Comparison of ENCODE assay signal across 8 cellular contexts in genomic region chr19:52786464-52787354, GRCh38. TPM values are rescaled to one million over a fixed set of nuclear protein-coding genes. Genes with fewer than 3 reads are reported as not detected.
DNase-seq lines count a peak whose midpoint lies in the region; ATAC-seq and TF ChIP-seq lines count a peak whose summit lies in the region.
"Not testable (repeated sequence)": the region's sequence is repeated elsewhere in the genome, so short reads cannot be mapped to it uniquely, and the experiment has no call there.

Gene ZNF600 (minus strand): TSS chr19:52786791. CDS start chr19:52778888, 7,903 bp downstream.

- TF ChIP-seq CTCF in BE2C (IDR thresholded peaks at IDR 0.05; ENCODE audit: low read depth, low read length), result not testable (repeated sequence)
- TF ChIP-seq CTCF in right lobe of liver (IDR thresholded peaks at IDR 0.05), result peak in 3 of 4 donors; percentile 20 to 29 (median 27)

- not testable (repeated sequence) for H3K27ac ChIP-seq in right lobe of liver

- TF ChIP-seq POLR2A in GM19193 (IDR thresholded peaks at IDR 0.05; ENCODE audit: extremely low read depth, insufficient read depth, insufficient read length), result peak; percentile 67
- TF ChIP-seq POLR2A in right lobe of liver (IDR thresholded peaks at IDR 0.05), result peak; percentile 53

- H3K27me3 ChIP-seq in BE2C, right lobe of liver: not testable (repeated sequence)

- WGBS in right lobe of liver (ENCODE audit: insufficient coverage, low coverage, low lambda C conversion rate, missing lambda C conversion rate), result 2% methylated on average over 38 of the region's 47 CpGs

- H3K4me1 ChIP-seq in BE2C, right lobe of liver: not testable (repeated sequence)

- intact Hi-C loops in right lobe of liver (cut with DNase I), result not testable (repeated sequence)

- DNase-seq in BE2C (peak; percentile 29), NOMO-1 (lab: John Stamatoyannopoulos, UW; ENCODE audit: unreplicated experiment in 2 of 2) (peak; percentile 76 to 85), ecto neural progenitor cell (ENCODE audit: low spot score) (peak; percentile 84), right lobe of liver (peak; percentile 84 to 94 (median 92))
- DNase-seq in activated CD8-positive, alpha-beta memory T cell treated with anti-CD3 and anti-CD28 coated beads for 24 hours, result peak; percentile 82
- peak; percentile 78 for DNase-seq in stimulated activated CD4-positive, alpha-beta T cell treated with anti-CD3 and anti-CD28 coated beads, Interleukin-1b, Interleukin-23, amount 100 ng/mL, for 48 hours

- ATAC-seq in HG03354 (IDR thresholded peaks at IDR 0.05; ENCODE audit: poor library complexity, severe bottlenecking, unreplicated experiment) (peak; percentile 92), right lobe of liver (peak; percentile 99 to 100 (median 100))

- H3K36me3 ChIP-seq in BE2C, right lobe of liver: not testable (repeated sequence)

- H3K4me3 ChIP-seq in BE2C (ENCODE audit: low read depth, low read length) (peak within 1 kb of the TSS; percentile 23; the same call in 1 of the 2 replicates), right lobe of liver (peak within 1 kb of the TSS; percentile 59 to 79 (median 62))

- H3K9me3 ChIP-seq in BE2C, right lobe of liver: not testable (repeated sequence)

RNA-seq across cellular contexts. Expression of gene ZNF600, which starts in this region (rescaled TPM):
- 0.23 TPM for polyA plus RNA-seq in BE2C (2012; ENCODE audit: insufficient read depth, insufficient read length, low read depth)
- 1 to 10 TPM; 1.4 to 4.3 (median 2.1) TPM for total RNA-seq in right lobe of liver

Comparison
In these comparisons a context has a peak if more than half of its experiments do, and no peak if none do; other contexts are left out.
1. DNase-seq: peak in every context shown above with its lines; median percentile 92 in right lobe of liver; 84 in ecto neural progenitor cell; 82 in activated CD8-positive, alpha-beta memory T cell treated with anti-CD3 and anti-CD28 coated beads for 24 hours; 80 in NOMO-1; 78 in stimulated activated CD4-positive, alpha-beta T cell treated with anti-CD3 and anti-CD28 coated beads, Interleukin-1b, Interleukin-23, amount 100 ng/mL, for 48 hours; 29 in BE2C.